8 cellular contexts compared by ENCODE assay signal in genomic region chr9:122350577-122351355, GRCh38. TPM values are rescaled to one million over a fixed set of nuclear protein-coding genes. Genes with fewer than 3 reads are reported as not detected.
DNase-seq lines count a peak whose midpoint lies in the region; ATAC-seq lines count a peak whose summit lies in the region.

No MANE protein-coding gene starts in this region.

- peaks cover 13% of the 10 kb centered on the region for H3K27me3 ChIP-seq in CD4-positive, alpha-beta memory T cell (ENCODE audit: insufficient read depth, low read length)

- H3K9me3 Mint-ChIP-seq in CD4-positive, alpha-beta memory T cell = peaks cover 0 to 13% (median 3%) of the 10 kb centered on the region in 8 donors
- no peaks in the 10 kb centered on the region for H3K9me3 Mint-ChIP-seq in natural killer cell treated with Interleukin-12 subunit alpha and Interleukin-12 subunit beta and Interleukin-15 and Interleukin-18, amount 100 ng/mL, for 72 hours

- peaks cover 13 to 41% of the 10 kb centered on the region in 2 donors for H3K27me3 Mint-ChIP-seq in CD4-positive, alpha-beta memory T cell
- H3K27me3 Mint-ChIP-seq in natural killer cell treated with Interleukin-12 subunit alpha and Interleukin-12 subunit beta and Interleukin-15 and Interleukin-18, amount 100 ng/mL, for 72 hours = peaks cover 21 to 23% of the 10 kb centered on the region in 2 donors

- peaks cover 7% of the 10 kb centered on the region for H3K4me1 ChIP-seq in CD4-positive, alpha-beta memory T cell (ENCODE audit: insufficient read depth, low read length)

- CTCF ChIA-PET in CD4-positive, alpha-beta memory T cell (lab: Charles Lee; ENCODE audit: partially characterized antibody) = interaction anchor here (0.5 to 7.2 kb wide), 32 partner anchors 11 to 1193 kb away, joined by 3 to 165 read pairs (median 4); no protein-coding TSS in a partner anchor

- H3K36me3 Mint-ChIP-seq in CD4-positive, alpha-beta memory T cell = no peaks in the 10 kb centered on the region
- no peaks in the 10 kb centered on the region for H3K36me3 Mint-ChIP-seq in natural killer cell treated with Interleukin-12 subunit alpha and Interleukin-12 subunit beta and Interleukin-15 and Interleukin-18, amount 100 ng/mL, for 72 hours

- H3K9me3 ChIP-seq in CD4-positive, alpha-beta memory T cell (ENCODE audit: control insufficient read depth in 1 of 2, low read length in 2 of 2) = no peaks in the 10 kb centered on the region

- POLR2A ChIA-PET in CD4-positive, alpha-beta memory T cell (lab: Charles Lee; ENCODE audit: partially characterized antibody) = interaction anchor here (0.7 kb wide), 1 partner anchor 251 kb away, joined by 4 read pairs; no protein-coding TSS in a partner anchor

- intact Hi-C loops in CD4-positive, alpha-beta memory T cell (cut with micrococcal nuclease) = loop anchor here (1.0 kb wide), 3 partner anchors 251 to 460 kb away; no protein-coding TSS in a partner anchor

- ATAC-seq in GM19438 (IDR thresholded peaks at IDR 0.05; ENCODE audit: low read depth, unreplicated experiment) (peak; percentile 74), esophagus mucosa (peak; percentile 88)
- peak; percentile 76 to 86 for ATAC-seq in natural killer cell treated with Interleukin-12 subunit alpha and Interleukin-12 subunit beta and Interleukin-15 and Interleukin-18, amount 100 ng/mL, for 72 hours

- H3K4me3 Mint-ChIP-seq in CD4-positive, alpha-beta memory T cell = peak overlapping the region in 1 of 8 donors; percentile 23
- H3K4me3 Mint-ChIP-seq in natural killer cell treated with Interleukin-12 subunit alpha and Interleukin-12 subunit beta and Interleukin-15 and Interleukin-18, amount 100 ng/mL, for 72 hours = no peak overlapping the region

- no peak overlapping the region for H3K4me3 ChIP-seq in CD4-positive, alpha-beta memory T cell (ENCODE audit: low read length in 2 of 2)

- no peak overlapping the region for H3K27ac ChIP-seq in CD4-positive, alpha-beta memory T cell (ENCODE audit: low read depth, low read length)

- no peaks in the 10 kb centered on the region for H3K36me3 ChIP-seq in CD4-positive, alpha-beta memory T cell (ENCODE audit: insufficient read depth, low read length)

- no peak overlapping the region for H3K27ac Mint-ChIP-seq in CD4-positive, alpha-beta memory T cell
- no peak overlapping the region for H3K27ac Mint-ChIP-seq in natural killer cell treated with Interleukin-12 subunit alpha and Interleukin-12 subunit beta and Interleukin-15 and Interleukin-18, amount 100 ng/mL, for 72 hours

- H3K4me1 Mint-ChIP-seq in CD4-positive, alpha-beta memory T cell = peaks cover 0 to 7% (median 3%) of the 10 kb centered on the region in 4 donors
- H3K4me1 Mint-ChIP-seq in natural killer cell treated with Interleukin-12 subunit alpha and Interleukin-12 subunit beta and Interleukin-15 and Interleukin-18, amount 100 ng/mL, for 72 hours (ENCODE audit: low read depth in 2 of 2) = peaks cover 5 to 8% of the 10 kb centered on the region in 2 donors

- DNase-seq in CD4-positive, alpha-beta memory T cell = peak; percentile 62 to 70 (median 65)
- DNase-seq in HPDE6-E6E7 (ENCODE audit: extremely low spot score) (peak; percentile 83), OCI-M1 (lab: John Stamatoyannopoulos, UW) (peak; percentile 91), activated T-cell treated with anti-CD3 and anti-CD28 coated beads for 24 hours (ENCODE audit: low read depth) (peak; percentile 63)
- DNase-seq in natural killer cell treated with Interleukin-12 subunit alpha and Interleukin-12 subunit beta and Interleukin-15 and Interleukin-18, amount 100 ng/mL, for 72 hours (ENCODE audit: low spot score) = peak; percentile 80
- DNase-seq in stimulated activated naive CD4-positive, alpha-beta T cell (lab: John Stamatoyannopoulos, UW) = peak; percentile 26 to 72 (median 64)

RNA-seq across cellular contexts. Expression of gene PTGS1, which starts 20.1 kb away (rescaled TPM):
- total RNA-seq in CD4-positive, alpha-beta memory T cell = under 1 TPM; 0.28 to 0.49 TPM
- under 1 TPM in 1 of 2 donors, not detected in 1; 0.17 TPM for polyA plus RNA-seq in CD4-positive, alpha-beta memory T cell
- total RNA-seq in esophagus mucosa = 29.9 TPM
- under 1 TPM; 0.69 to 0.89 TPM for total RNA-seq in natural killer cell treated with Interleukin-12 subunit alpha and Interleukin-12 subunit beta and Interleukin-15 and Interleukin-18, amount 100 ng/mL, for 72 hours

Comparison
In these comparisons a context has a peak if more than half of its experiments do, and no peak if none do; other contexts are left out.
1. RNA of gene PTGS1, which starts 20.1 kb away (total RNA-seq): 29.9 TPM in esophagus mucosa (single experiment); 0.69 to 0.89 TPM in natural killer cell treated with Interleukin-12 subunit alpha and Interleukin-12 subunit beta and Interleukin-15 and Interleukin-18, amount 100 ng/mL, for 72 hours and 0.28 to 0.49 TPM in CD4-positive, alpha-beta memory T cell; every median in the first group is over 10 times any median in the second.
2. Peak in every context shown above with its lines, with median percentiles within 50 percentile points of each other: DNase-seq and ATAC-seq.